16 cellular contexts compared by ENCODE assay signal in the genomic region with DNA sequence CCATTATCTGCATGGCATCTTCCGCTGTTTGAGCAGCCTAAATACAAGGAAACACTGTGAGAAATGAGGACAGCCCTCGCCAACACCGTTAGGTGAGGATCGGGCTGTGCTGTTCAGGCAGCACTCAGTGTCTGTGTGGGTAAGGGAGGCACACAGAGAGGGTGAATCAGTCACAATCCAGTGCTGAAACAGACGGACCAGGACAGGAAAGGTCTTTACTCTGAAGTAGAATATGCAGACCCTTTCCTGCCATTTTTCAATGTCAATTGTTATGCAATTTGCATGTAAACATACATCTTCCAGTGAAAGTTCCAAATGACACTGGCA. TPM values are rescaled to one million over a fixed set of nuclear protein-coding genes. Genes with fewer than 3 reads are reported as not detected.
DNase-seq lines count a peak whose midpoint lies in the region; ATAC-seq, FAIRE-seq and TF ChIP-seq lines count a peak whose summit lies in the region.
"Had no signal": no experiment of that assay in that cellular context is flagged by ENCODE, and none has a peak within 500 bp of the region (broad histone marks: within the 10 kb centered on the region; RNA-seq: fewer than 3 reads in every experiment).

No MANE protein-coding gene starts in this region.

- H3K4me3 Mint-ChIP-seq in activated CD8-positive, alpha-beta T cell treated with anti-CD3 and anti-CD28 coated beads, Interleukin-2, amount 10 ng/mL, durations not matched to agents 7 days and 5 days: no peak overlapping the region
- H3K4me3 Mint-ChIP-seq: CD8-positive, alpha-beta memory T cell; naive thymus-derived CD8-positive, alpha-beta T cell had no signal

- intact Hi-C loops in heart left ventricle (cut with DNase I): no loop called here
- intact Hi-C loops in Right ventricle myocardium superior (cut with DNase I): no loop called here
- intact Hi-C loops in aorta (cut with DNase I): no loop called here

- peaks cover 0 to 98% (median 79%) of the 10 kb centered on the region in 9 donors for H3K36me3 ChIP-seq in heart left ventricle
- H3K36me3 ChIP-seq in esophagus (ENCODE audit: control insufficient read depth in 2 of 2, insufficient read depth in 2 of 2, low read length in 1 of 2): peaks cover 0 to 21% of the 10 kb centered on the region in 2 donors
- peaks cover 18% of the 10 kb centered on the region for H3K36me3 ChIP-seq in rectal smooth muscle tissue (ENCODE audit: control insufficient read depth, insufficient read depth, low read length)
- peaks cover 0 to 3% of the 10 kb centered on the region in 2 donors for H3K36me3 ChIP-seq in aorta (ENCODE audit: control insufficient read depth in 1 of 2, insufficient read depth in 2 of 2, low read length in 1 of 2)

- H3K9me3 ChIP-seq in heart left ventricle: no peaks in the 10 kb centered on the region
- no peaks in the 10 kb centered on the region for H3K9me3 ChIP-seq in esophagus (ENCODE audit: control insufficient read depth in 2 of 2, insufficient read depth in 1 of 2, low read depth in 1 of 2, low read length in 1 of 2)
- H3K9me3 ChIP-seq in aorta (ENCODE audit: control insufficient read depth, low read length): no peaks in the 10 kb centered on the region

- no peak overlapping the region for H3K27ac Mint-ChIP-seq in activated CD8-positive, alpha-beta T cell treated with anti-CD3 and anti-CD28 coated beads, Interleukin-2, amount 10 ng/mL, durations not matched to agents 7 days and 5 days

- TF ChIP-seq POLR2A in heart left ventricle (IDR thresholded peaks at IDR 0.05): no peak
- TF ChIP-seq POLR2A in GM12892 (IDR thresholded peaks at IDR 0.05; ENCODE audit: low read depth, low read length): no peak

- H3K27me3 Mint-ChIP-seq in activated CD8-positive, alpha-beta T cell treated with anti-CD3 and anti-CD28 coated beads, Interleukin-2, amount 10 ng/mL, durations not matched to agents 7 days and 5 days (ENCODE audit: low read depth): no peaks in the 10 kb centered on the region
- H3K27me3 Mint-ChIP-seq: CD8-positive, alpha-beta memory T cell; naive thymus-derived CD8-positive, alpha-beta T cell had no signal

- CTCF ChIA-PET in activated CD8-positive, alpha-beta T cell treated with anti-CD3 and anti-CD28 coated beads, Interleukin-2, amount 10 ng/mL, durations not matched to agents 7 days and 5 days (lab: Charles Lee): interaction anchor here (1.4 kb wide), 1 partner anchor 37 kb away, joined by 4 read pairs; no protein-coding TSS in a partner anchor

- POLR2A ChIA-PET in activated CD8-positive, alpha-beta T cell treated with anti-CD3 and anti-CD28 coated beads, Interleukin-2, amount 10 ng/mL, durations not matched to agents 7 days and 5 days (lab: Charles Lee): interaction anchor here (1.0 kb wide), 1 partner anchor 93 kb away, joined by 3 read pairs; the partner anchor contains the start of gene DIABLO

- H3K36me3 Mint-ChIP-seq in activated CD8-positive, alpha-beta T cell treated with anti-CD3 and anti-CD28 coated beads, Interleukin-2, amount 10 ng/mL, durations not matched to agents 7 days and 5 days (ENCODE audit: low read depth): peaks cover 41% of the 10 kb centered on the region

- ATAC-seq in heart left ventricle (no peak), Right ventricle myocardium superior (ENCODE audit: poor library complexity) (no peak), aorta (ENCODE audit: low FRiP score) (peak; percentile 17)
- ATAC-seq in activated CD8-positive, alpha-beta T cell treated with anti-CD3 and anti-CD28 coated beads, Interleukin-2, amount 10 ng/mL, durations not matched to agents 7 days and 5 days: no peak
- ATAC-seq: activated naive CD4-positive, alpha-beta T cell treated with anti-CD3 and anti-CD28 coated beads, Interleukin-2, amount 50 U/mL, for 72 hours; HCT116; naive thymus-derived CD8-positive, alpha-beta T cell had no signal

- H3K27ac ChIP-seq in heart left ventricle (peak overlapping the region in 9 of 12 donors; percentile 1 to 71 (median 45)), esophagus (ENCODE audit: low read depth in 2 of 2, low read length in 1 of 2) (peak overlapping the region; percentile 17 to 76), rectal smooth muscle tissue (ENCODE audit: low read depth, low read length) (peak overlapping the region; percentile 16), aorta (ENCODE audit: low read depth in 1 of 2, low read length in 2 of 2) (peak overlapping the region; percentile 79 to 98)

- no peak for FAIRE-seq in GM12892 (lab: Jason Lieb, UNC)
- FAIRE-seq: A204.1 had no signal

- no peak for TF ChIP-seq CTCF in heart left ventricle (IDR thresholded peaks at IDR 0.05)

- H3K9me3 Mint-ChIP-seq in activated CD8-positive, alpha-beta T cell treated with anti-CD3 and anti-CD28 coated beads, Interleukin-2, amount 10 ng/mL, durations not matched to agents 7 days and 5 days (ENCODE audit: insufficient read depth): no peaks in the 10 kb centered on the region
- H3K9me3 Mint-ChIP-seq: activated naive CD4-positive, alpha-beta T cell treated with anti-CD3 and anti-CD28 coated beads, Interleukin-2, amount 50 U/mL, for 72 hours; CD8-positive, alpha-beta memory T cell; naive thymus-derived CD8-positive, alpha-beta T cell had no signal

- DNase-seq in heart left ventricle (no peak), Right ventricle myocardium superior (no peak), aorta (no peak), C1 segment of cervical spinal cord (lab: John Stamatoyannopoulos, UW) (no peak), GM12892 (ENCODE audit: insufficient read length) (no peak)
- DNase-seq in activated CD8-positive, alpha-beta T cell treated with anti-CD3 and anti-CD28 coated beads, Interleukin-2, amount 10 ng/mL, durations not matched to agents 7 days and 5 days: no peak
- DNase-seq: CD8-positive, alpha-beta memory T cell; naive thymus-derived CD8-positive, alpha-beta T cell; NCI-H2171 treated with DMSO at 0.1 percent for 48 hours; retina; stimulated activated CD4-positive, alpha-beta T cell treated with anti-CD3 and anti-CD28 coated beads, Interleukin-4, amount 100 ng/mL, for 1 hour had no signal

- H3K27me3 ChIP-seq in heart left ventricle (no peaks in the 10 kb centered on the region), esophagus (ENCODE audit: control insufficient read depth in 1 of 2, insufficient read depth in 2 of 2, low read length in 2 of 2) (no peaks in the 10 kb centered on the region), rectal smooth muscle tissue (ENCODE audit: control insufficient read depth, insufficient read depth, low read length) (no peaks in the 10 kb centered on the region), aorta (ENCODE audit: control insufficient read depth in 1 of 2, insufficient read depth in 2 of 2, low read length in 1 of 2) (no peaks in the 10 kb centered on the region)

- 88 to 96% (median 91%) methylated on average over 5 of the region's 5 CpGs for WGBS in heart left ventricle, 4 donors
- WGBS in esophagus, 2 donors: 88 to 90% methylated on average over 5 of the region's 5 CpGs
- 71 to 77% methylated on average over 5 of the region's 5 CpGs for WGBS in aorta, 2 donors

- no peaks in the 10 kb centered on the region for H3K4me1 Mint-ChIP-seq in activated CD8-positive, alpha-beta T cell treated with anti-CD3 and anti-CD28 coated beads, Interleukin-2, amount 10 ng/mL, durations not matched to agents 7 days and 5 days (ENCODE audit: low read depth)
- H3K4me1 Mint-ChIP-seq: CD8-positive, alpha-beta memory T cell had no signal

- H3K9ac ChIP-seq in rectal smooth muscle tissue (ENCODE audit: low read length): no peak overlapping the region

- H3K4me3 ChIP-seq in heart left ventricle (no peak overlapping the region), esophagus (ENCODE audit: low read depth in 1 of 2, low read length in 2 of 2) (no peak overlapping the region), rectal smooth muscle tissue (ENCODE audit: low read length) (no peak overlapping the region), aorta (ENCODE audit: low read length in 2 of 2) (no peak overlapping the region)

- H3K4me1 ChIP-seq in heart left ventricle (peaks cover 0 to 16% (median 3%) of the 10 kb centered on the region in 12 donors), esophagus (ENCODE audit: control insufficient read depth in 2 of 2, insufficient read depth in 2 of 2, low read length in 1 of 2) (peaks cover 0 to 2% of the 10 kb centered on the region in 2 donors), rectal smooth muscle tissue (ENCODE audit: control insufficient read depth, insufficient read depth, low read length) (no peaks in the 10 kb centered on the region), aorta (ENCODE audit: control insufficient read depth in 1 of 2, insufficient read depth in 2 of 2, low read length in 2 of 2) (peaks cover 2 to 3% of the 10 kb centered on the region in 2 donors)

RNA-seq across cellular contexts. Expression of gene VPS33A, which starts 53.0 kb away (rescaled TPM):
- total RNA-seq in heart left ventricle (10 to 100 TPM in 7 of 9 donors, 1 to 10 TPM in 2; 7.3 to 16.7 (median 13.2) TPM), Right ventricle myocardium superior (10.2 TPM), aorta (10 to 100 TPM; 14.4 to 14.5 TPM)
- polyA plus RNA-seq in heart left ventricle (10 to 100 TPM in 1 of 2 donors, 1 to 10 TPM in 1; 5.6 to 13.8 TPM), esophagus (1 to 10 TPM; 6.1 to 8.6 TPM), aorta (1 to 10 TPM; 8.9 to 9.0 TPM)
- 10 to 100 TPM; 22.0 to 22.4 TPM for total RNA-seq in activated CD8-positive, alpha-beta T cell treated with anti-CD3 and anti-CD28 coated beads, Interleukin-2, amount 10 ng/mL, durations not matched to agents 7 days and 5 days
- 14.8 TPM for polyA plus RNA-seq in GM12892 (2012; ENCODE audit: missing spikeins)

Comparison
In these comparisons a context has a peak if more than half of its experiments do, and no peak if none do; other contexts are left out.
1. H3K27ac ChIP-seq: peak in every context shown above with its lines; median percentile 88 in aorta; 46 in esophagus; 45 in heart left ventricle; 16 in rectal smooth muscle tissue.